ENCODE assay signal across 24 cellular contexts in the genomic region with DNA sequence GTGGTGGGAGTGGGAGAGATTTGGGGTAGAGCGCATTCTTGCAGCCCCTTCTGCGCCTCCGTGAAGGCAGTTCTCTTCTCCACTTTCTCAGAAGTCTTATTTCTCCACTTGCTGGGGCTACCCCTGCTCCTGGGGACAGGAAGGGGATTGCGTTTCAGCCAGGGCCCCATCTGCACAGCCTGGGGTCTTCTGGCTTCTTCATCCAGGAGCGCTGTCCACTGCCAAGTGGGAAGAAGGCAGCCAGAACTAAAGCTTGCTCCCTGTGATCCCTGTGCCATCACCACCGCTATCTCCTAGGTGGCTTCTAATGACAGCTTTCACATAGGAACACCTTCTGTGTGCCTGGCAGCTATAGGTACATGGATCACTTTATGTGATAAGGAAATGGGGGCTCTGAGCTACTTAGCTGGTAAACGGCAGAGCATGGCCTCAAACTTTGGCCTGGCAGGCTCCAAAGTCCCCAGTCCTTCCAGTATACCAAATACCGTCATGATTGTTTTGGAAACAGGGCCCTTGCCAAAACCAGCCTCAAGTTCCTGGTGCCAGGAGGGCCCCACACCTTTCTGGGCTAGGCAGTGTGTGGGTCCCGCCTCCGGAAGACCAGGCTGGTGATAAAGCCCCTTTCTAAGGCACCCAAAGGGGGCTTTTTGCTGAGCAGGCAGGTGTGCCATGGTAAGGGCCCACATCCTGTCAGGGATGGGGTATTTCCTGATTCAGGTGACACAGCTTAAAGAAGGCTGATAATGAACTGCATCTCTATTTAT.
A peak's percentile ranks its signal among the peaks of the same experiment; 100 is the strongest.
DNase-seq lines count a peak whose midpoint lies in the region; ATAC-seq, FAIRE-seq and TF ChIP-seq lines count a peak whose summit lies in the region.
"Had no signal": no experiment of that assay in that cellular context is flagged by ENCODE, and none has a peak within 500 bp of the region (broad histone marks: within the 10 kb centered on the region; RNA-seq: fewer than 3 reads in every experiment).

No MANE protein-coding gene starts in this region.

- H3K27ac ChIP-seq in HUES64 (ENCODE audit: low read depth, low read length) (no peak overlapping the region), RWPE2 (ENCODE audit: poor library complexity, severe bottlenecking) (no peak overlapping the region), keratinocyte (ENCODE audit: control insufficient read depth, insufficient read depth, low read length) (no peak overlapping the region), trophoblast cell (ENCODE audit: low read depth, low read length) (no peak overlapping the region)
- H3K27ac ChIP-seq: left lung, upper lobe of right lung, WERI-Rb-1 had no signal

- TF ChIP-seq CTCF in RWPE2 (IDR thresholded peaks at IDR 0.05; ENCODE audit: poor library complexity, severe bottlenecking) = peak; percentile 39
- TF ChIP-seq CTCF in keratinocyte (optimal IDR thresholded peaks at IDR 0.05 in 1 of 3, IDR thresholded peaks at IDR 0.05 in 1 of 3, conservative IDR thresholded peaks at IDR 0.05 in 1 of 3; ENCODE audit: extremely low read depth in 1 of 3, insufficient read depth in 2 of 3, low read length in 3 of 3) = no peak
- no peak for TF ChIP-seq CTCF in MCF 10A (IDR thresholded peaks at IDR 0.05; ENCODE audit: unreplicated experiment)

- H3K4me1 Mint-ChIP-seq in MCF 10A (ENCODE audit: insufficient read depth, unreplicated experiment) = no peaks in the 10 kb centered on the region
- H3K4me1 Mint-ChIP-seq: activated CD4-positive, alpha-beta memory T cell treated with anti-CD3 and anti-CD28 coated beads, Interleukin-2, amount 10 ng/mL, durations not matched to agents 7 days and 5 days; T-helper 17 cell had no signal

- peaks cover 11% of the 10 kb centered on the region for H3K27me3 Mint-ChIP-seq in MCF 10A (ENCODE audit: insufficient read depth, unreplicated experiment)

- intact Hi-C loops in MCF 10A (cut with micrococcal nuclease) = loop anchor here (1.0 to 10.0 kb wide), 8 partner anchors 136 to 767 kb away; no protein-coding TSS in a partner anchor

- H3K4me1 ChIP-seq in HUES64 (ENCODE audit: insufficient read depth, low read length) (peaks cover 26% of the 10 kb centered on the region; the same call in 1 of the 2 replicates), RWPE2 (ENCODE audit: insufficient read depth, poor library complexity, severe bottlenecking) (no peaks in the 10 kb centered on the region), keratinocyte (ENCODE audit: control insufficient read depth, extremely low read depth, insufficient read depth, low read length) (peaks cover 9% of the 10 kb centered on the region), trophoblast cell (ENCODE audit: control insufficient read depth in 1 of 2, insufficient read depth in 2 of 2, low read length in 2 of 2) (peaks cover 4 to 13% of the 10 kb centered on the region in 2 experiments)
- H3K4me1 ChIP-seq: BE2C, Caco-2, left lung, upper lobe of right lung had no signal

- no peak overlapping the region for H4K12ac ChIP-seq in trophoblast cell (ENCODE audit: low read depth, low read length)

- no peak overlapping the region for H3K14ac ChIP-seq in trophoblast cell (ENCODE audit: low read length)

- no peak overlapping the region for H3K4me3 Mint-ChIP-seq in MCF 10A (ENCODE audit: unreplicated experiment)
- H3K4me3 Mint-ChIP-seq: activated CD4-positive, alpha-beta memory T cell treated with anti-CD3 and anti-CD28 coated beads, Interleukin-2, amount 10 ng/mL, durations not matched to agents 7 days and 5 days; activated naive CD4-positive, alpha-beta T cell treated with anti-CD3 and anti-CD28 coated beads for 36 hours; stimulated activated naive CD8-positive, alpha-beta T cell treated with anti-CD3 and anti-CD28 coated beads, Interleukin-15, Interleukin-2, amounts not matched to agents 100 ng/mL and 50 ng/mL, for 24 hours; T-helper 17 cell had no signal

- no peak overlapping the region for H4K8ac ChIP-seq in trophoblast cell (ENCODE audit: low read depth, low read length)

- no peaks in the 10 kb centered on the region for H3K9me3 Mint-ChIP-seq in MCF 10A (ENCODE audit: unreplicated experiment)
- H3K9me3 Mint-ChIP-seq: activated CD4-positive, alpha-beta memory T cell treated with anti-CD3 and anti-CD28 coated beads, Interleukin-2, amount 10 ng/mL, durations not matched to agents 7 days and 5 days; stimulated activated naive CD8-positive, alpha-beta T cell treated with anti-CD3 and anti-CD28 coated beads, Interleukin-15, Interleukin-2, amounts not matched to agents 100 ng/mL and 50 ng/mL, for 24 hours had no signal

- peaks cover 22% of the 10 kb centered on the region for H3K27me3 ChIP-seq in HUES64 (ENCODE audit: insufficient read depth, low read length)
- H3K27me3 ChIP-seq in RWPE2 (ENCODE audit: insufficient read depth, poor library complexity, severe bottlenecking) = peaks cover 21% of the 10 kb centered on the region
- peaks cover 10% of the 10 kb centered on the region for H3K27me3 ChIP-seq in keratinocyte (ENCODE audit: control insufficient read depth, extremely low read depth, insufficient read depth, low read length)
- no peaks in the 10 kb centered on the region for H3K27me3 ChIP-seq in trophoblast cell (ENCODE audit: insufficient read depth, low read length)
- H3K27me3 ChIP-seq: BE2C had no signal

- H3K36me3 ChIP-seq in HUES64 (ENCODE audit: insufficient read depth, low read length) (no peaks in the 10 kb centered on the region), RWPE2 (ENCODE audit: low read depth) (no peaks in the 10 kb centered on the region), keratinocyte (ENCODE audit: control insufficient read depth in 2 of 2, extremely low read depth in 1 of 2, insufficient read depth in 2 of 2, low read length in 2 of 2) (no peaks in the 10 kb centered on the region), trophoblast cell (ENCODE audit: control insufficient read depth in 1 of 2, insufficient read depth in 2 of 2, low read length in 2 of 2) (no peaks in the 10 kb centered on the region)
- H3K36me3 ChIP-seq: BE2C, esophagus squamous epithelium, left lung, upper lobe of right lung, WERI-Rb-1 had no signal

- no peak for ATAC-seq in RWPE2 (ENCODE audit: low read depth)
- ATAC-seq in GM21717 (IDR thresholded peaks at IDR 0.05; ENCODE audit: unreplicated experiment) = no peak
- no peak for ATAC-seq in HG03097 (IDR thresholded peaks at IDR 0.05; ENCODE audit: low FRiP score, unreplicated experiment)
- ATAC-seq: sciatic nerve, T-helper 17 cell had no signal

- H4K20me1 ChIP-seq in keratinocyte (ENCODE audit: control insufficient read depth, extremely low read depth, insufficient read depth, low read length) = no peaks in the 10 kb centered on the region

- no peaks in the 10 kb centered on the region for H3K9me1 ChIP-seq in keratinocyte (ENCODE audit: control insufficient read depth, extremely low read depth, insufficient read depth, low read length)

- no TSS peak for BruUV-seq in MCF 10A (replicated peaks; lab: Mats Ljungman, UMichigan)

- H3K4me2 ChIP-seq in keratinocyte (ENCODE audit: control insufficient read depth, extremely low read depth, insufficient read depth, low read depth, low read length) (no peak overlapping the region), trophoblast cell (ENCODE audit: low read length) (no peak overlapping the region)

- CTCF ChIA-PET in MCF 10A (lab: Yijun Ruan, JAX) = interaction anchor here (0.6 to 6.5 kb wide), 38 partner anchors 11 to 1948 kb away, joined by 3 to 97 read pairs (median 6); no protein-coding TSS in a partner anchor

- H3K9me3 ChIP-seq in HUES64 (ENCODE audit: insufficient read depth, low read depth, low read length) = no peaks in the 10 kb centered on the region
- no peaks in the 10 kb centered on the region for H3K9me3 ChIP-seq in RWPE2 (ENCODE audit: severe bottlenecking)
- no peaks in the 10 kb centered on the region for H3K9me3 ChIP-seq in keratinocyte (ENCODE audit: control insufficient read depth, low read depth, low read length)
- H3K9me3 ChIP-seq in trophoblast cell (ENCODE audit: insufficient read depth, low read depth, low read length) = no peaks in the 10 kb centered on the region
- H3K9me3 ChIP-seq: BE2C, Caco-2, esophagus squamous epithelium, left lung, upper lobe of right lung had no signal

- H2AK5ac ChIP-seq in trophoblast cell (ENCODE audit: low read length) = no peak overlapping the region

- H3K79me2 ChIP-seq in keratinocyte (ENCODE audit: control insufficient read depth, insufficient read depth, low read length) = no peaks in the 10 kb centered on the region
- H3K79me2 ChIP-seq in trophoblast cell (ENCODE audit: control insufficient read depth, insufficient read depth, low read length, poor library complexity) = no peaks in the 10 kb centered on the region

- peak overlapping the region; percentile 16 for H2BK12ac ChIP-seq in trophoblast cell (ENCODE audit: low read length)

- H3K4ac ChIP-seq in trophoblast cell (ENCODE audit: low read depth, low read length) = no peak overlapping the region

- no peak overlapping the region for H2BK5ac ChIP-seq in trophoblast cell (ENCODE audit: low read depth, low read length, poor library complexity)

- POLR2A ChIA-PET in MCF 10A (lab: Yijun Ruan, JAX) = interaction anchor here (0.6 to 2.0 kb wide), 4 partner anchors 103 to 766 kb away, joined by 3 to 6 read pairs (median 4); no protein-coding TSS in a partner anchor

- 43% methylated on average over 10 of the region's 10 CpGs for WGBS in HUES64
- no CpG with 5 or more reads among the region's 10 CpGs for WGBS in trophoblast cell (ENCODE audit: extremely low coverage, insufficient coverage, insufficient read length)

- H3K18ac ChIP-seq in trophoblast cell (ENCODE audit: low read length) = no peak overlapping the region

- H3K4me3 ChIP-seq in HUES64 (ENCODE audit: low read length) (peak overlapping the region; percentile 22; the same call in 1 of the 2 replicates), RWPE2 (ENCODE audit: severe bottlenecking) (no peak overlapping the region), keratinocyte (ENCODE audit: control insufficient read depth in 2 of 3, extremely low read depth in 1 of 3, insufficient read depth in 2 of 3, low read depth in 1 of 3, low read length in 3 of 3) (no peak overlapping the region), trophoblast cell (ENCODE audit: low read depth, low read length) (no peak overlapping the region)
- H3K4me3 ChIP-seq: esophagus squamous epithelium, left lung, upper lobe of right lung had no signal

- peaks cover 3% of the 10 kb centered on the region for H3K79me1 ChIP-seq in trophoblast cell (ENCODE audit: low read length)

- H3K23ac ChIP-seq in trophoblast cell (ENCODE audit: low read length) = no peak overlapping the region

- H3K27ac Mint-ChIP-seq in MCF 10A (ENCODE audit: low read depth, unreplicated experiment) = no peak overlapping the region
- H3K27ac Mint-ChIP-seq: activated CD4-positive, alpha-beta memory T cell treated with anti-CD3 and anti-CD28 coated beads, Interleukin-2, amount 10 ng/mL, durations not matched to agents 7 days and 5 days; activated naive CD4-positive, alpha-beta T cell treated with anti-CD3 and anti-CD28 coated beads for 36 hours; stimulated activated naive CD8-positive, alpha-beta T cell treated with anti-CD3 and anti-CD28 coated beads, Interleukin-15, Interleukin-2, amounts not matched to agents 100 ng/mL and 50 ng/mL, for 24 hours; T-helper 17 cell had no signal

- no peak overlapping the region for H2AFZ ChIP-seq in keratinocyte (ENCODE audit: control insufficient read depth, low read length)
- H2AFZ ChIP-seq in trophoblast cell (ENCODE audit: insufficient read depth, low read length, poor library complexity) = no peak overlapping the region

- H2BK120ac ChIP-seq in trophoblast cell (ENCODE audit: insufficient read depth, low read length, poor library complexity) = no peak overlapping the region

- no peak overlapping the region for H4K91ac ChIP-seq in trophoblast cell (ENCODE audit: low read depth, low read length)

- FAIRE-seq in keratinocyte (lab: Jason Lieb, UNC) = peak; percentile 9

- dilution Hi-C loops in keratinocyte (cut with MboI; ENCODE audit: extremely low pct_ligation_motif_present, low sequenced_read_pairs) = no loop called here

- H3K9ac ChIP-seq in HUES64 (ENCODE audit: low read depth, low read length) = no peak overlapping the region
- no peak overlapping the region for H3K9ac ChIP-seq in keratinocyte (ENCODE audit: control insufficient read depth, extremely low read depth, insufficient read depth, low read length)
- H3K9ac ChIP-seq in trophoblast cell (ENCODE audit: low read length) = no peak overlapping the region

- no peaks in the 10 kb centered on the region for H3K36me3 Mint-ChIP-seq in MCF 10A (ENCODE audit: insufficient read depth, unreplicated experiment)

- DNase-seq in RWPE2 (ENCODE audit: low spot score) = no peak
- DNase-seq in keratinocyte (ENCODE audit: low read depth, low spot score) = no peak
- no peak for DNase-seq in trophoblast cell
- DNase-seq in MCF 10A (ENCODE audit: unreplicated experiment) = no peak
- DNase-seq: effector CD4-positive, alpha-beta T cell; esophagus squamous epithelium; GOT3; left lung; NCI-H2029 treated with DMSO at 0.1 percent for 48 hours; NCI-H510A; occipital lobe; SHP77 treated with DMSO at 0.1 percent for 48 hours; T-helper 17 cell; upper lobe of right lung had no signal
